ENCODE assay signal across 7 cellular contexts in the genomic region with DNA sequence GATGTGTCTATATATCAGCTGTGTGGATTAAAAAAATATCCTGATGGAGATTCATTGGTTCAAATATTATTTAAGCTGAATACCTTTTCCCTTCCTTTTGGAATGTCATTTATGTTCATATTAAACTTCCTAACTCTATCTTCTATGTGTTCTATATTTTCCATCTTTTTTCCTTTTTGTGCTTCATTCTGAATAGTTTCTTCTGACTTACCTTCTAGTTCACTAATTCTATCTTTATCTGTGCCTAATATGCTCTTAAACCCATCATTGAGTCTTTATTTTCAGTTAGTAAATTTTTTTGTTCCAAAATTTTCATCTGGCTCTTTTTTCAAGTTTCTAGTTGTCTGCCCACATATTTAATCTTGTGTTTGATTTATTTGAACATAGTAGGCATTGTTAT.
"Had no signal": no experiment of that assay in that cellular context is flagged by ENCODE, and none has a peak within 500 bp of the region (broad histone marks: within the 10 kb centered on the region; RNA-seq: fewer than 3 reads in every experiment).

No MANE protein-coding gene starts in this region.

- H3K4me3 ChIP-seq: GM23248 had no signal

- H2AFZ ChIP-seq: GM23248 had no signal

- H3K9ac ChIP-seq: GM23248 had no signal

- H3K27ac ChIP-seq: GM23248 had no signal

- FAIRE-seq: HTR-8/SVneo had no signal

- DNase-seq: GM23248, GOT3, H7, HCEC 1CT, IMR-90, KBM-7 had no signal
